Comparison of ENCODE assay signal across 22 cellular contexts in genomic region chr14:102870246-102870645, GRCh38. TPM values are rescaled to one million over a fixed set of nuclear protein-coding genes. Genes with fewer than 3 reads are reported as not detected.
DNase-seq lines count a peak whose midpoint lies in the region; ATAC-seq lines count a peak whose summit lies in the region.
"Had no signal": no experiment of that assay in that cellular context is flagged by ENCODE, and none has a peak within 500 bp of the region (broad histone marks: within the 10 kb centered on the region; RNA-seq: fewer than 3 reads in every experiment).

No MANE protein-coding gene starts in this region.

- H3K9me3 Mint-ChIP-seq in activated CD4-positive, alpha-beta T cell treated with anti-CD3 and anti-CD28 coated beads, Interleukin-2, amount 10 ng/mL, durations not matched to agents 24 days and 14 days: no peaks in the 10 kb centered on the region
- H3K9me3 Mint-ChIP-seq in activated naive CD8-positive, alpha-beta T cell treated with anti-CD3 and anti-CD28 coated beads, Interleukin-2, amount 10 ng/mL, durations not matched to agents 7 days and 5 days: no peaks in the 10 kb centered on the region
- no peaks in the 10 kb centered on the region for H3K9me3 Mint-ChIP-seq in activated naive CD8-positive, alpha-beta T cell treated with anti-CD3 and anti-CD28 coated beads, Interleukin-2, amount 50 U/mL, for 24 hours
- H3K9me3 Mint-ChIP-seq: CD8-positive, alpha-beta memory T cell; HFFc6 had no signal

- no peak overlapping the region for H2AFZ ChIP-seq in mesenchymal stem cell (ENCODE audit: low read depth, low read length)
- H2AFZ ChIP-seq: GM23248 had no signal

- peaks cover 21% of the 10 kb centered on the region for H3K79me1 ChIP-seq in mesenchymal stem cell (replicated peaks; ENCODE audit: low read length, poor library complexity, severe bottlenecking)

- H3K9ac ChIP-seq in mesenchymal stem cell (ENCODE audit: low read length): no peak overlapping the region
- H3K9ac ChIP-seq: GM23248 had no signal

- POLR2A ChIA-PET in activated naive CD8-positive, alpha-beta T cell treated with anti-CD3 and anti-CD28 coated beads, Interleukin-2, amount 10 ng/mL, durations not matched to agents 7 days and 5 days (lab: Charles Lee): interaction anchor here (0.6 kb wide), 1 partner anchor 12 kb away, joined by 4 read pairs; no protein-coding TSS in a partner anchor

- H3K14ac ChIP-seq in mesenchymal stem cell (ENCODE audit: low read length in 2 of 2): no peak overlapping the region

- H3K27ac Mint-ChIP-seq in activated CD4-positive, alpha-beta T cell treated with anti-CD3 and anti-CD28 coated beads, Interleukin-2, amount 10 ng/mL, durations not matched to agents 24 days and 14 days: peak overlapping the region; percentile 40
- peak overlapping the region; percentile 21 for H3K27ac Mint-ChIP-seq in activated naive CD8-positive, alpha-beta T cell treated with anti-CD3 and anti-CD28 coated beads, Interleukin-2, amount 10 ng/mL, durations not matched to agents 7 days and 5 days
- no peak overlapping the region for H3K27ac Mint-ChIP-seq in activated naive CD8-positive, alpha-beta T cell treated with anti-CD3 and anti-CD28 coated beads, Interleukin-2, amount 50 U/mL, for 24 hours
- H3K27ac Mint-ChIP-seq: HFFc6 had no signal

- no peak overlapping the region for H2BK120ac ChIP-seq in mesenchymal stem cell (ENCODE audit: low read depth, low read length)

- peaks cover 27 to 37% of the 10 kb centered on the region in 2 experiments for H3K36me3 ChIP-seq in mesenchymal stem cell (ENCODE audit: control insufficient read depth in 1 of 2, insufficient read depth in 2 of 2, low read depth in 1 of 2, low read length in 2 of 2)

- no peak overlapping the region for H3K4ac ChIP-seq in mesenchymal stem cell (ENCODE audit: low read depth in 1 of 2, low read length in 2 of 2)

- no peak overlapping the region for H3K18ac ChIP-seq in mesenchymal stem cell (ENCODE audit: low read depth in 1 of 2, low read length in 2 of 2)

- no peak overlapping the region for H2AK5ac ChIP-seq in mesenchymal stem cell (ENCODE audit: low read length, severe bottlenecking)

- no peaks in the 10 kb centered on the region for H3K4me1 ChIP-seq in mesenchymal stem cell (ENCODE audit: control insufficient read depth, insufficient read depth, low read depth, low read length)
- H3K4me1 ChIP-seq: SJSA1 had no signal

- H3K4me3 Mint-ChIP-seq in activated CD4-positive, alpha-beta T cell treated with anti-CD3 and anti-CD28 coated beads, Interleukin-2, amount 10 ng/mL, durations not matched to agents 24 days and 14 days: no peak overlapping the region
- no peak overlapping the region for H3K4me3 Mint-ChIP-seq in activated naive CD8-positive, alpha-beta T cell treated with anti-CD3 and anti-CD28 coated beads, Interleukin-2, amount 10 ng/mL, durations not matched to agents 7 days and 5 days
- no peak overlapping the region for H3K4me3 Mint-ChIP-seq in activated naive CD8-positive, alpha-beta T cell treated with anti-CD3 and anti-CD28 coated beads, Interleukin-2, amount 50 U/mL, for 24 hours
- H3K4me3 Mint-ChIP-seq: CD8-positive, alpha-beta memory T cell; H9; HFFc6 had no signal

- H3K9me3 ChIP-seq in mesenchymal stem cell (ENCODE audit: control insufficient read depth, low read length): no peaks in the 10 kb centered on the region
- H3K9me3 ChIP-seq: SJSA1 had no signal

- H4K91ac ChIP-seq in mesenchymal stem cell (ENCODE audit: low read length): no peak overlapping the region

- no peak overlapping the region for H2BK5ac ChIP-seq in mesenchymal stem cell (ENCODE audit: low read depth, low read length, poor library complexity, severe bottlenecking)

- no peak overlapping the region for H2BK12ac ChIP-seq in mesenchymal stem cell (ENCODE audit: low read length in 2 of 2)

- H3K36me3 Mint-ChIP-seq in activated CD4-positive, alpha-beta T cell treated with anti-CD3 and anti-CD28 coated beads, Interleukin-2, amount 10 ng/mL, durations not matched to agents 24 days and 14 days (ENCODE audit: low read depth): peaks cover 58% of the 10 kb centered on the region
- H3K36me3 Mint-ChIP-seq in activated naive CD8-positive, alpha-beta T cell treated with anti-CD3 and anti-CD28 coated beads, Interleukin-2, amount 10 ng/mL, durations not matched to agents 7 days and 5 days: peaks cover 11% of the 10 kb centered on the region
- H3K36me3 Mint-ChIP-seq in activated naive CD8-positive, alpha-beta T cell treated with anti-CD3 and anti-CD28 coated beads, Interleukin-2, amount 50 U/mL, for 24 hours (ENCODE audit: low read depth): peaks cover 28% of the 10 kb centered on the region

- peaks cover 19% of the 10 kb centered on the region for H3K4me1 Mint-ChIP-seq in activated CD4-positive, alpha-beta T cell treated with anti-CD3 and anti-CD28 coated beads, Interleukin-2, amount 10 ng/mL, durations not matched to agents 24 days and 14 days
- peaks cover 4% of the 10 kb centered on the region for H3K4me1 Mint-ChIP-seq in activated naive CD8-positive, alpha-beta T cell treated with anti-CD3 and anti-CD28 coated beads, Interleukin-2, amount 10 ng/mL, durations not matched to agents 7 days and 5 days
- H3K4me1 Mint-ChIP-seq in activated naive CD8-positive, alpha-beta T cell treated with anti-CD3 and anti-CD28 coated beads, Interleukin-2, amount 50 U/mL, for 24 hours: peaks cover 16% of the 10 kb centered on the region

- H3K4me2 ChIP-seq in mesenchymal stem cell (ENCODE audit: low read length, poor library complexity, severe bottlenecking): no peak overlapping the region

- WGBS in mesenchymal stem cell: 97% methylated on average over 21 of the region's 21 CpGs

- H4K8ac ChIP-seq in mesenchymal stem cell (ENCODE audit: low read length): peak overlapping the region; percentile 14

- no peak for DNase-seq in activated CD4-positive, alpha-beta T cell treated with anti-CD3 and anti-CD28 coated beads, Interleukin-2, amount 10 ng/mL, durations not matched to agents 24 days and 14 days
- no peak for DNase-seq in activated CD4-positive, alpha-beta T cell treated with anti-CD3 and anti-CD28 coated beads, Interleukin-2, amount 50 U/mL, for 4 hours
- DNase-seq in activated naive CD8-positive, alpha-beta T cell treated with anti-CD3 and anti-CD28 coated beads, Interleukin-2, amount 10 ng/mL, durations not matched to agents 7 days and 5 days: no peak
- no peak for DNase-seq in activated naive CD8-positive, alpha-beta T cell treated with anti-CD3 and anti-CD28 coated beads, Interleukin-2, amount 50 U/mL, for 24 hours
- no peak for DNase-seq in mesenchymal stem cell
- no peak for DNase-seq in GM19240 (ENCODE audit: insufficient read length, low spot score)
- DNase-seq in T-helper 2 cell: no peak
- DNase-seq: 8988T; Calu3; CD8-positive, alpha-beta memory T cell; DMS153; GM23248; H9; HFFc6; NCI-H1436; NCI-H1930; NCI-H226; NCI-H524; NCI-H774; OCI-M1 had no signal

- no peak overlapping the region for H3K27ac ChIP-seq in mesenchymal stem cell (ENCODE audit: low read length, poor library complexity, severe bottlenecking)
- H3K27ac ChIP-seq: GM23248, SJSA1 had no signal

- H3K27me3 Mint-ChIP-seq in activated CD4-positive, alpha-beta T cell treated with anti-CD3 and anti-CD28 coated beads, Interleukin-2, amount 10 ng/mL, durations not matched to agents 24 days and 14 days: no peaks in the 10 kb centered on the region
- no peaks in the 10 kb centered on the region for H3K27me3 Mint-ChIP-seq in activated naive CD8-positive, alpha-beta T cell treated with anti-CD3 and anti-CD28 coated beads, Interleukin-2, amount 10 ng/mL, durations not matched to agents 7 days and 5 days
- H3K27me3 Mint-ChIP-seq in activated naive CD8-positive, alpha-beta T cell treated with anti-CD3 and anti-CD28 coated beads, Interleukin-2, amount 50 U/mL, for 24 hours: no peaks in the 10 kb centered on the region

- H3K23ac ChIP-seq in mesenchymal stem cell (ENCODE audit: low read length in 2 of 2): no peak overlapping the region

- H2BK15ac ChIP-seq in mesenchymal stem cell (ENCODE audit: low read depth, poor library complexity, severe bottlenecking): no peak overlapping the region

- no peak for ATAC-seq in activated naive CD8-positive, alpha-beta T cell treated with anti-CD3 and anti-CD28 coated beads, Interleukin-2, amount 10 ng/mL, durations not matched to agents 7 days and 5 days (ENCODE audit: low read depth)
- ATAC-seq in activated naive CD8-positive, alpha-beta T cell treated with anti-CD3 and anti-CD28 coated beads, Interleukin-2, amount 50 U/mL, for 24 hours: no peak
- ATAC-seq: K562 had no signal

- no peaks in the 10 kb centered on the region for H3K27me3 ChIP-seq in mesenchymal stem cell (ENCODE audit: control insufficient read depth in 1 of 2, insufficient read depth in 1 of 2, low read length in 2 of 2)
- H3K27me3 ChIP-seq: SJSA1 had no signal

- intact Hi-C loops in activated CD4-positive, alpha-beta T cell treated with anti-CD3 and anti-CD28 coated beads, Interleukin-2, amount 10 ng/mL, durations not matched to agents 24 days and 14 days (cut with micrococcal nuclease): no loop called here

- no peak overlapping the region for H3K4me3 ChIP-seq in mesenchymal stem cell (ENCODE audit: insufficient read depth in 1 of 2, low read depth in 1 of 2, low read length in 2 of 2)
- H3K4me3 ChIP-seq: GM23248, K562, SJSA1 had no signal

RNA-seq across cellular contexts. Expression of gene AMN, which starts 52.2 kb away (rescaled TPM):
- total RNA-seq in activated CD4-positive, alpha-beta T cell treated with anti-CD3 and anti-CD28 coated beads, Interleukin-2, amount 10 ng/mL, durations not matched to agents 24 days and 14 days: 0.35 and 0.62 TPM in 2 replicates
- total RNA-seq in activated naive CD8-positive, alpha-beta T cell treated with anti-CD3 and anti-CD28 coated beads, Interleukin-2, amount 10 ng/mL, durations not matched to agents 7 days and 5 days: 1 to 10 TPM; 2.5 to 2.9 TPM
- 0.14 TPM for polyA plus RNA-seq in mesenchymal stem cell (2013, experiment 1 of 2)
- 0.12 TPM for polyA plus RNA-seq in mesenchymal stem cell (2013, experiment 2 of 2)
- total RNA-seq: GM23248, HFFc6, SJSA1 had no signal
- polyA plus RNA-seq: GM23248, K562 had no signal
